ENCODE assay signal across 23 cellular contexts in genomic region chr11:47887910-47888569, GRCh38. TPM values are rescaled to one million over a fixed set of nuclear protein-coding genes. Genes with fewer than 3 reads are reported as not detected.
DNase-seq lines count a peak whose midpoint lies in the region; ATAC-seq and TF ChIP-seq lines count a peak whose summit lies in the region.
"Had no signal": no experiment of that assay in that cellular context is flagged by ENCODE, and none has a peak within 500 bp of the region (broad histone marks: within the 10 kb centered on the region; RNA-seq: fewer than 3 reads in every experiment).

No MANE protein-coding gene starts in this region.

- H3K4me2 ChIP-seq in BLaER1 treated with 17β-estradiol and CSF1 and Interleukin-3, amounts not matched to agents 10 nM and 100 nM = peak overlapping the region in 7 of 11 experiments; percentile 3 to 89 (median 72); a peak in 12 of 22 replicates
- H3K4me2 ChIP-seq: KMS-11 had no signal

- H3K4me3 Mint-ChIP-seq in activated T-cell treated with anti-CD3 and anti-CD28 coated beads, Interleukin-2, amount 50 U/mL, for 24 hours = no peak overlapping the region
- peak overlapping the region in 5 of 8 donors; percentile 9 to 54 (median 40) for H3K4me3 Mint-ChIP-seq in CD4-positive, alpha-beta memory T cell
- H3K4me3 Mint-ChIP-seq in dendritic cell treated with granulocyte-macrophage colony-stimulating factor and Interleukin-4, amounts not matched to agents 40 ng/mL and 50 ng/mL, for 4 days = no peak overlapping the region
- H3K4me3 Mint-ChIP-seq: IgD-negative memory B cell had no signal

- H3K9me3 Mint-ChIP-seq in activated T-cell treated with anti-CD3 and anti-CD28 coated beads, Interleukin-2, amount 50 U/mL, for 24 hours = no peaks in the 10 kb centered on the region
- H3K9me3 Mint-ChIP-seq in CD4-positive, alpha-beta memory T cell = peaks cover 0 to 2% (median 0%) of the 10 kb centered on the region in 8 donors
- no peaks in the 10 kb centered on the region for H3K9me3 Mint-ChIP-seq in dendritic cell treated with granulocyte-macrophage colony-stimulating factor and Interleukin-4, amounts not matched to agents 40 ng/mL and 50 ng/mL, for 4 days
- H3K9me3 Mint-ChIP-seq: CD8-positive, alpha-beta memory T cell; IgD-negative memory B cell had no signal

- 94 to 96% methylated on average over 5 of the region's 5 CpGs for WGBS in heart right ventricle, 2 donors

- H3K27me3 ChIP-seq in BLaER1 treated with 17β-estradiol and CSF1 and Interleukin-3, amounts not matched to agents 10 nM and 100 nM = no peaks in the 10 kb centered on the region
- H3K27me3 ChIP-seq in CD4-positive, alpha-beta memory T cell (ENCODE audit: insufficient read depth, low read length) = no peaks in the 10 kb centered on the region
- peaks cover 0 to 6% (median 0%) of the 10 kb centered on the region in 7 donors for H3K27me3 ChIP-seq in heart right ventricle
- H3K27me3 ChIP-seq: BLaER1 had no signal

- H4K20me1 ChIP-seq in BLaER1 treated with 17β-estradiol and CSF1 and Interleukin-3, amounts not matched to agents 10 nM and 100 nM = no peaks in the 10 kb centered on the region
- H4K20me1 ChIP-seq: BLaER1 had no signal

- peaks cover 44% of the 10 kb centered on the region for H3K4me1 Mint-ChIP-seq in activated T-cell treated with anti-CD3 and anti-CD28 coated beads, Interleukin-2, amount 50 U/mL, for 24 hours (ENCODE audit: low read depth)
- peaks cover 40 to 59% (median 52%) of the 10 kb centered on the region in 4 donors for H3K4me1 Mint-ChIP-seq in CD4-positive, alpha-beta memory T cell
- H3K4me1 Mint-ChIP-seq in dendritic cell treated with granulocyte-macrophage colony-stimulating factor and Interleukin-4, amounts not matched to agents 40 ng/mL and 50 ng/mL, for 4 days (ENCODE audit: low read depth) = peaks cover 28% of the 10 kb centered on the region

- peaks cover 46 to 69% (median 64%) of the 10 kb centered on the region in 10 experiments for H3K4me1 ChIP-seq in BLaER1 treated with 17β-estradiol and CSF1 and Interleukin-3, amounts not matched to agents 10 nM and 100 nM
- H3K4me1 ChIP-seq in CD4-positive, alpha-beta memory T cell (ENCODE audit: insufficient read depth, low read length) = peaks cover 61% of the 10 kb centered on the region
- peaks cover 0 to 26% (median 5%) of the 10 kb centered on the region in 9 donors for H3K4me1 ChIP-seq in heart right ventricle

- no peak for ATAC-seq in heart right ventricle
- ATAC-seq: Panc1 had no signal

- H3K9me3 ChIP-seq in BLaER1 treated with 17β-estradiol and CSF1 and Interleukin-3, amounts not matched to agents 10 nM and 100 nM (replicated peaks in 1 of 11) = peaks cover 0 to 17% (median 8%) of the 10 kb centered on the region in 11 experiments; a peak in 14 of 22 replicates
- no peaks in the 10 kb centered on the region for H3K9me3 ChIP-seq in CD4-positive, alpha-beta memory T cell (ENCODE audit: control insufficient read depth in 1 of 2, low read length in 2 of 2)
- no peaks in the 10 kb centered on the region for H3K9me3 ChIP-seq in heart right ventricle

- no peaks in the 10 kb centered on the region for H3K36me3 ChIP-seq in BLaER1 treated with 17β-estradiol and CSF1 and Interleukin-3, amounts not matched to agents 10 nM and 100 nM
- no peaks in the 10 kb centered on the region for H3K36me3 ChIP-seq in CD4-positive, alpha-beta memory T cell (ENCODE audit: insufficient read depth, low read length)
- H3K36me3 ChIP-seq in heart right ventricle = no peaks in the 10 kb centered on the region
- H3K36me3 ChIP-seq: BLaER1 had no signal

- H3K27ac Mint-ChIP-seq in activated T-cell treated with anti-CD3 and anti-CD28 coated beads, Interleukin-2, amount 50 U/mL, for 24 hours = peak overlapping the region; percentile 22
- H3K27ac Mint-ChIP-seq in CD4-positive, alpha-beta memory T cell = peak overlapping the region in 6 of 7 donors; percentile 8 to 68 (median 54)
- H3K27ac Mint-ChIP-seq in dendritic cell treated with granulocyte-macrophage colony-stimulating factor and Interleukin-4, amounts not matched to agents 40 ng/mL and 50 ng/mL, for 4 days = peak overlapping the region; percentile 34
- H3K27ac Mint-ChIP-seq: IgD-negative memory B cell had no signal

- no peak for TF ChIP-seq CTCF in heart right ventricle (IDR thresholded peaks at IDR 0.05)

- H3K9ac ChIP-seq in BLaER1 treated with 17β-estradiol and CSF1 and Interleukin-3, amounts not matched to agents 10 nM and 100 nM = no peak overlapping the region
- H3K9ac ChIP-seq: BLaER1, KMS-11 had no signal

- H3K27ac ChIP-seq in BLaER1 treated with 17β-estradiol and CSF1 and Interleukin-3, amounts not matched to agents 10 nM and 100 nM = peak overlapping the region in 5 of 11 experiments; percentile 15 to 89 (median 81); a peak in 6 of 22 replicates
- H3K27ac ChIP-seq in CD4-positive, alpha-beta memory T cell (ENCODE audit: low read depth, low read length) = no peak overlapping the region
- H3K27ac ChIP-seq in heart right ventricle = no peak overlapping the region
- H3K27ac ChIP-seq: HL-60, KMS-11, RWPE1 had no signal

- intact Hi-C loops in CD4-positive, alpha-beta memory T cell (cut with micrococcal nuclease) = no loop called here
- intact Hi-C loops in dendritic cell treated with granulocyte-macrophage colony-stimulating factor and Interleukin-4, amounts not matched to agents 40 ng/mL and 50 ng/mL, for 4 days (cut with micrococcal nuclease) = no loop called here
- intact Hi-C loops in heart right ventricle (cut with DNase I) = no loop called here

- no peak overlapping the region for H3K4me3 ChIP-seq in BLaER1 treated with 17β-estradiol and CSF1 and Interleukin-3, amounts not matched to agents 10 nM and 100 nM
- no peak overlapping the region for H3K4me3 ChIP-seq in CD4-positive, alpha-beta memory T cell (ENCODE audit: low read length in 2 of 2)
- H3K4me3 ChIP-seq in heart right ventricle = no peak overlapping the region
- H3K4me3 ChIP-seq: BLaER1 had no signal

- POLR2A ChIA-PET in CD4-positive, alpha-beta memory T cell (lab: Charles Lee; ENCODE audit: partially characterized antibody) = no interaction called here

- no peaks in the 10 kb centered on the region for H3K36me3 Mint-ChIP-seq in activated T-cell treated with anti-CD3 and anti-CD28 coated beads, Interleukin-2, amount 50 U/mL, for 24 hours (ENCODE audit: low read depth)
- H3K36me3 Mint-ChIP-seq in CD4-positive, alpha-beta memory T cell = no peaks in the 10 kb centered on the region
- no peaks in the 10 kb centered on the region for H3K36me3 Mint-ChIP-seq in dendritic cell treated with granulocyte-macrophage colony-stimulating factor and Interleukin-4, amounts not matched to agents 40 ng/mL and 50 ng/mL, for 4 days (ENCODE audit: low read depth)
- H3K36me3 Mint-ChIP-seq: CD8-positive, alpha-beta memory T cell; IgD-negative memory B cell had no signal

- no peak for DNase-seq in activated T-cell treated with anti-CD3 and anti-CD28 coated beads, Interleukin-2, amount 50 U/mL, for 24 hours
- DNase-seq in activated T-cell treated with anti-CD3 and anti-CD28 coated beads for 4 hours = no peak
- DNase-seq in CD4-positive, alpha-beta memory T cell = no peak
- no peak for DNase-seq in stimulated activated CD4-positive, alpha-beta T cell treated with anti-CD3 and anti-CD28 coated beads, Interleukin-4, amount 100 ng/mL, for 4 hours
- DNase-seq in heart right ventricle = no peak
- DNase-seq: DND-41, MM.1S, NCI-H1048, NCI-H1417, NCI-H1694, NCI-H2081, NCI-H2227 treated with DMSO at 0.1 percent for 48 hours, NCI-H526 treated with DMSO at 0.1 percent for 48 hours, SHP77 had no signal

- H3K27me3 Mint-ChIP-seq in activated T-cell treated with anti-CD3 and anti-CD28 coated beads, Interleukin-2, amount 50 U/mL, for 24 hours = no peaks in the 10 kb centered on the region
- no peaks in the 10 kb centered on the region for H3K27me3 Mint-ChIP-seq in CD4-positive, alpha-beta memory T cell
- no peaks in the 10 kb centered on the region for H3K27me3 Mint-ChIP-seq in dendritic cell treated with granulocyte-macrophage colony-stimulating factor and Interleukin-4, amounts not matched to agents 40 ng/mL and 50 ng/mL, for 4 days
- H3K27me3 Mint-ChIP-seq: IgD-negative memory B cell had no signal

- CTCF ChIA-PET in CD4-positive, alpha-beta memory T cell (lab: Charles Lee; ENCODE audit: partially characterized antibody) = interaction anchor here (1.0 to 1.2 kb wide), 4 partner anchors 10 to 220 kb away, joined by 3 to 4 read pairs (median 3); no protein-coding TSS in a partner anchor

RNA-seq across cellular contexts. Expression of gene NUP160, which starts 39.9 kb away (rescaled TPM):
- 10 to 100 TPM; 57.6 to 62.2 TPM for total RNA-seq in CD4-positive, alpha-beta memory T cell
- 10 to 100 TPM; 35.6 to 44.3 TPM for polyA plus RNA-seq in CD4-positive, alpha-beta memory T cell
- 10 to 100 TPM; 13.4 to 17.7 (median 14.7) TPM for total RNA-seq in heart right ventricle
- polyA plus RNA-seq in heart right ventricle = 10 to 100 TPM in 1 of 2 donors, 1 to 10 TPM in 1; 8.0 to 16.5 TPM

Comparison
In these comparisons a context has a peak if more than half of its experiments do, and no peak if none do; other contexts are left out.
1. H3K4me3 Mint-ChIP-seq: peak in CD4-positive, alpha-beta memory T cell (5 of 8); none in activated T-cell treated with anti-CD3 and anti-CD28 coated beads, Interleukin-2, amount 50 U/mL, for 24 hours (single experiment) and dendritic cell treated with granulocyte-macrophage colony-stimulating factor and Interleukin-4, amounts not matched to agents 40 ng/mL and 50 ng/mL, for 4 days (single experiment).
2. Peak in every context shown above with its lines, with median percentiles within 50 percentile points of each other: H3K27ac Mint-ChIP-seq.